ENCODE assay signal across 34 cellular contexts in genomic region chr2:224690868-224691267, GRCh38. TPM values are rescaled to one million over a fixed set of nuclear protein-coding genes. Genes with fewer than 3 reads are reported as not detected.
"Had no signal": no experiment of that assay in that cellular context is flagged by ENCODE, and none has a peak within 500 bp of the region (broad histone marks: within the 10 kb centered on the region; RNA-seq: fewer than 3 reads in every experiment).

No MANE protein-coding gene starts in this region.

- H3K4me1 ChIP-seq: adrenal gland, body of pancreas, esophagus muscularis mucosa, gastrocnemius medialis, heart left ventricle had no signal

- H3K27me3 ChIP-seq: adrenal gland, body of pancreas, dorsolateral prefrontal cortex, foreskin keratinocyte, gastrocnemius medialis, heart left ventricle had no signal

- FAIRE-seq: colon had no signal

- ATAC-seq: activated CD4-positive, CD25-positive, alpha-beta regulatory T cell treated with anti-CD3 and anti-CD28 coated beads, Interleukin-2, amount 50 U/mL, for 24 hours; activated CD8-positive, alpha-beta T cell treated with anti-CD3 and anti-CD28 coated beads for 36 hours; activated naive CD8-positive, alpha-beta T cell treated with anti-CD3 and anti-CD28 coated beads, Interleukin-2, amount 50 U/mL, for 24 hours; activated T-cell treated with anti-CD3 and anti-CD28 coated beads, Interleukin-2, amount 50 U/mL, for 4 hours; activated T-helper 17 cell treated with anti-CD3 and anti-CD28 coated beads, Interleukin-2, amount 50 U/mL, for 72 hours; body of pancreas; foreskin keratinocyte; gastrocnemius medialis; heart left ventricle; T-helper 17 cell had no signal

- H3K4me3 ChIP-seq: adrenal gland, body of pancreas, dorsolateral prefrontal cortex, esophagus muscularis mucosa, gastrocnemius medialis, heart left ventricle had no signal

- DNase-seq: activated B cell treated with CpG ODN at 0.5 μM for 24 hours; activated CD4-positive, alpha-beta T cell treated with anti-CD3 and anti-CD28 coated beads for 48 hours; activated CD4-positive, alpha-beta T cell treated with anti-CD3 and anti-CD28 coated beads, Interleukin-2, amount 50 U/mL, for 1 hour; activated CD4-positive, alpha-beta T cell treated with anti-CD3 and anti-CD28 coated beads, Interleukin-2, amount 50 U/mL, for 48 hours; activated CD8-positive, alpha-beta memory T cell treated with anti-CD3 and anti-CD28 coated beads for 24 hours; activated CD8-positive, alpha-beta T cell treated with anti-CD3 and anti-CD28 coated beads for 36 hours; activated effector memory CD4-positive, alpha-beta T cell treated with Interleukin-2 at 50 U/mL for 16 hours; activated naive CD4-positive, alpha-beta T cell treated with anti-CD3 and anti-CD28 coated beads for 36 hours; activated naive CD8-positive, alpha-beta T cell treated with anti-CD3 and anti-CD28 coated beads for 36 hours; activated naive CD8-positive, alpha-beta T cell treated with anti-CD3 and anti-CD28 coated beads, Interleukin-2, amount 50 U/mL, for 24 hours; activated T-cell treated with anti-CD3 and anti-CD28 coated beads, Interleukin-2, amount 50 U/mL, for 4 hours; adrenal gland; amygdala; aorta; body of pancreas; caudate nucleus; cortex of kidney; dorsolateral prefrontal cortex; effector memory CD4-positive, alpha-beta T cell; endodermal cell; erythroblast; foreskin keratinocyte; gastrocnemius medialis; glutamatergic neuron; heart left ventricle; T-helper 1 cell; T-helper 17 cell; T1000; WERI-Rb-1 had no signal

- H3K36me3 ChIP-seq: adrenal gland, esophagus muscularis mucosa, gastrocnemius medialis, heart left ventricle, WERI-Rb-1 had no signal

- H3K27ac ChIP-seq: adrenal gland, body of pancreas, dorsolateral prefrontal cortex, esophagus muscularis mucosa, foreskin keratinocyte, gastrocnemius medialis, heart left ventricle, WERI-Rb-1 had no signal

- H3K9me3 ChIP-seq: adrenal gland, body of pancreas, esophagus muscularis mucosa, gastrocnemius medialis had no signal

RNA-seq across cellular contexts. Expression of gene CCDC195, which starts 25.3 kb away (rescaled TPM):
- total RNA-seq: activated B cell treated with CpG ODN at 0.5 μM for 24 hours; activated CD8-positive, alpha-beta T cell treated with anti-CD3 and anti-CD28 coated beads for 36 hours; activated naive CD4-positive, alpha-beta T cell treated with anti-CD3 and anti-CD28 coated beads for 36 hours; activated naive CD8-positive, alpha-beta T cell treated with anti-CD3 and anti-CD28 coated beads for 36 hours; activated T-cell treated with anti-CD3 and anti-CD28 coated beads, Interleukin-2, amount 50 U/mL, for 4 hours; activated T-helper 17 cell treated with anti-CD3 and anti-CD28 coated beads, Interleukin-2, amount 50 U/mL, for 72 hours; adrenal gland; aorta; body of pancreas; chondrocyte; dorsolateral prefrontal cortex; endodermal cell; esophagus muscularis mucosa; foreskin keratinocyte; gastrocnemius medialis; heart left ventricle; T-helper 17 cell had no signal
- polyA plus RNA-seq: adrenal gland, aorta, foreskin keratinocyte, heart left ventricle had no signal
